ENCODE assay signal across 20 cellular contexts in the genomic region with DNA sequence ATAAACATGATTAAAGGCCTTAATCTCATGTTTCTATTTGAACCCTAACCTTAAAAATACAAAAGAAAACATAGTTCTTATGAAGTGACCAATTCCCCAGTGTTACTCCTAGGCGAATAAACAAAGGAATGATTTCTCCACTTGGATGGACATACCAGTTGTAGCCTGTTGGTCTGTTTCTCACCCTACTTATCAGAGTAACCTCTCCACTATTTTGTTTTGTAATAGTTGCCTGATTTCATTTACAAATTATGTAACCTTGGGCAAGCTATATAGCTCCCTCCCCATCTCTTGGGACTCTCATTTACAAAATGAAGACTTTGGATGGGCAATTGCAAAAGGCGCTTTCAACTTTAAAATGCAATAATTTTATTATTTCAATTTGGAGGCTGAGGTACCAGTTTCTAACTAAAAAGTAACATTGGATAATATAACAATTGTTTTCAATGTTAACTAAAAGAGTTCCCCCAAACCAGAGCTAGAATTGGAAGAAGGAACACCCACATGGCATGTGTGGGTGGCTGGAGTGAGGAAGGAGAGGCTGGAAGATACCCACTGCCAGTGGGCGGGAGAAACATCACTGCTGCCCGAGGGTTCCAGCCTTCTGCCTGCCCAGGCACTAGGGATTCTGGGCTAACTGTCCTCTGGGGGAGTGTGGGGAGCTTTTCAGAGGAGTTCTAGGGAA.
DNase-seq lines count a peak whose midpoint lies in the region; ATAC-seq and TF ChIP-seq lines count a peak whose summit lies in the region.
"Had no signal": no experiment of that assay in that cellular context is flagged by ENCODE, and none has a peak within 500 bp of the region (broad histone marks: within the 10 kb centered on the region; RNA-seq: fewer than 3 reads in every experiment).

No MANE protein-coding gene starts in this region.

- intact Hi-C loops in Right ventricle myocardium inferior (cut with DNase I), result no loop called here
- intact Hi-C loops in cardiac septum (cut with DNase I), result no loop called here
- intact Hi-C loops in esophagus squamous epithelium (cut with DNase I), result no loop called here
- intact Hi-C loops in aorta (cut with DNase I), result no loop called here
- intact Hi-C loops in spleen (cut with DNase I; ENCODE audit: low total_unique reads), result no loop called here

- DNase-seq in Right ventricle myocardium inferior (ENCODE audit: missing footprints) (no peak), cardiac septum (ENCODE audit: low spot score) (no peak), esophagus squamous epithelium (lab: John Stamatoyannopoulos, UW) (no peak), lung (ENCODE audit: low spot score) (no peak), aorta (no peak), middle frontal gyrus (ENCODE audit: extremely low spot score, low spot score) (no peak), spleen (no peak), NCI-H446 (lab: John Stamatoyannopoulos, UW) (no peak)
- DNase-seq: activated CD4-positive, alpha-beta T cell treated with anti-CD3 and anti-CD28 coated beads, Interleukin-2, amount 10 ng/mL, durations not matched to agents 7 days and 5 days; activated T-cell treated with anti-CD3 and anti-CD28 coated beads, Interleukin-2, amount 50 U/mL, for 1 hour; amniotic stem cell; dermis blood vessel endothelial cell; foreskin keratinocyte; immature natural killer cell; NCI-H1694 treated with DMSO at 0.1 percent for 48 hours; NCI-H526; stimulated activated CD4-positive, alpha-beta T cell treated with anti-CD3 and anti-CD28 coated beads, Interleukin-4, amount 100 ng/mL, for 4 hours had no signal

- WGBS in esophagus squamous epithelium, 2 donors, result 80 to 82% methylated on average over 4 of the region's 4 CpGs
- 77 to 82% methylated on average over 4 of the region's 4 CpGs for WGBS in lung, 2 donors
- 60 to 63% methylated on average over 4 of the region's 4 CpGs for WGBS in aorta, 2 donors
- 83 to 88% (median 86%) methylated on average over 4 of the region's 4 CpGs for WGBS in spleen, 5 donors

- H3K9me3 ChIP-seq in esophagus squamous epithelium (no peaks in the 10 kb centered on the region), lung (ENCODE audit: control insufficient read depth in 2 of 2, insufficient read depth in 1 of 2, low read length in 1 of 2) (no peaks in the 10 kb centered on the region), aorta (ENCODE audit: control insufficient read depth, low read length) (no peaks in the 10 kb centered on the region), spleen (no peaks in the 10 kb centered on the region)
- H3K9me3 ChIP-seq: A549 had no signal

- peak overlapping the region in 3 of 4 donors; percentile 27 to 66 (median 58) for H3K27ac ChIP-seq in esophagus squamous epithelium
- H3K27ac ChIP-seq in lung (ENCODE audit: low read depth in 1 of 2, low read length in 1 of 2), result peak overlapping the region in 1 of 2 donors; percentile 4
- peak overlapping the region; percentile 79 to 82 for H3K27ac ChIP-seq in aorta (ENCODE audit: low read depth in 1 of 2, low read length in 2 of 2)
- H3K27ac ChIP-seq in spleen, result peak overlapping the region in 3 of 8 donors; percentile 16 to 43 (median 39)
- H3K27ac ChIP-seq: A549, foreskin keratinocyte, KMS-11 had no signal

- no peaks in the 10 kb centered on the region for H3K36me3 ChIP-seq in esophagus squamous epithelium
- no peaks in the 10 kb centered on the region for H3K36me3 ChIP-seq in lung (ENCODE audit: control insufficient read depth in 2 of 2, insufficient read depth in 2 of 2, low read length in 2 of 2)
- H3K36me3 ChIP-seq in aorta (ENCODE audit: control insufficient read depth in 1 of 2, insufficient read depth in 2 of 2, low read length in 1 of 2), result no peaks in the 10 kb centered on the region
- no peaks in the 10 kb centered on the region for H3K36me3 ChIP-seq in spleen

- TF ChIP-seq POLR2A in esophagus squamous epithelium (IDR thresholded peaks at IDR 0.05), result no peak
- TF ChIP-seq POLR2A in spleen (IDR thresholded peaks at IDR 0.05), result no peak

- peaks cover 0 to 24% (median 0%) of the 10 kb centered on the region in 3 donors for H3K4me1 ChIP-seq in esophagus squamous epithelium
- peaks cover 4 to 6% of the 10 kb centered on the region in 2 donors for H3K4me1 ChIP-seq in lung (ENCODE audit: control insufficient read depth in 2 of 2, insufficient read depth in 2 of 2, low read length in 2 of 2)
- peaks cover 3 to 11% of the 10 kb centered on the region in 2 donors for H3K4me1 ChIP-seq in aorta (ENCODE audit: control insufficient read depth in 1 of 2, insufficient read depth in 2 of 2, low read length in 2 of 2)
- peaks cover 0 to 43% (median 12%) of the 10 kb centered on the region in 6 donors for H3K4me1 ChIP-seq in spleen
- H3K4me1 ChIP-seq: A549, foreskin keratinocyte had no signal

- H3K27me3 ChIP-seq in esophagus squamous epithelium, result no peaks in the 10 kb centered on the region
- H3K27me3 ChIP-seq in lung (ENCODE audit: control insufficient read depth, insufficient read depth), result no peaks in the 10 kb centered on the region
- H3K27me3 ChIP-seq in aorta (ENCODE audit: control insufficient read depth in 1 of 2, insufficient read depth in 2 of 2, low read length in 1 of 2), result no peaks in the 10 kb centered on the region
- no peaks in the 10 kb centered on the region for H3K27me3 ChIP-seq in spleen (replicated peaks in 1 of 7)
- H3K27me3 ChIP-seq: foreskin keratinocyte had no signal

- H3K4me3 ChIP-seq in esophagus squamous epithelium (no peak overlapping the region), lung (no peak overlapping the region), aorta (ENCODE audit: low read length in 2 of 2) (no peak overlapping the region), spleen (no peak overlapping the region)
- H3K4me3 ChIP-seq: A549 had no signal

- peak; percentile 80 for ATAC-seq in Right ventricle myocardium inferior
- ATAC-seq in lung (ENCODE audit: insufficient read depth, low FRiP score), result peak; percentile 34
- ATAC-seq in aorta (ENCODE audit: low FRiP score), result peak; percentile 79
- ATAC-seq: A549; foreskin keratinocyte; stimulated activated effector memory CD8-positive, alpha-beta T cell treated with anti-CD3 and anti-CD28 coated beads, Interleukin-12 subunit alpha, Interleukin-12 subunit beta, amount 100 ng/mL, for 72 hours had no signal

- no peak for TF ChIP-seq CTCF in esophagus squamous epithelium (IDR thresholded peaks at IDR 0.05)
- no peak for TF ChIP-seq CTCF in lung (IDR thresholded peaks at IDR 0.05; ENCODE audit: control extremely low read depth, extremely low read depth)
- TF ChIP-seq CTCF in spleen (IDR thresholded peaks at IDR 0.05 in 8 of 11, conservative IDR thresholded peaks at IDR 0.05 in 3 of 11), result no peak
